8 cellular contexts compared by ENCODE assay signal in the genomic region with DNA sequence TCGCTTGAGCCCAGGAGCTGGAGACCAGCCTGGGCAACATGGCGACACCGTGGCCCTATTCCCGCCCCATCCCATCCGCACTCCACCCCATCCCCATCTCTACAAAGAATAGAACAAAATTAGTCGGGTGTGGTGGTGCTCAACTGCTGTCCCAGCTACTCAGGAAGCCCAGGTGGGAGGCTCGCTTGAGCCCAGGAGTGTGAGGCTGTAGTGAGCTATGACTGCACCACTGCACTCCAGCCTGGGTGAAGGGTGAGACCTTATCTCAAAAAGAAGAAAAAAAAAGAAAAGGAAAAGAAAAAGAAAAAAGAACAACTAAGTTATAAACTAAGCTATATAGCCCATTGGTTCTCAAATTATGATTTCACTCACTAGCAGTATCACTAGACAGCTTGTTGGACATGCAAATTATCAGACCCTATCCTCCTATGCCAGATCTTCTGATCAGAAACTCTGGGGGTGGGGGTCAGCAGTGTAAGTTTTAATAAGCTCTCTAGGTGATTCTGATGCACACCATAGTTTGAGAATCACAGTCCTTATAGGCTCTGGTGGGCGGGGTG. TPM values are rescaled to one million over a fixed set of nuclear protein-coding genes. Genes with fewer than 3 reads are reported as not detected.
A peak's percentile ranks its signal among the peaks of the same experiment; 100 is the strongest.
DNase-seq lines count a peak whose midpoint lies in the region; ATAC-seq, FAIRE-seq and TF ChIP-seq lines count a peak whose summit lies in the region.

No MANE protein-coding gene starts in this region.

- peaks cover 41% of the 10 kb centered on the region for H3K4me1 Mint-ChIP-seq in CD8-positive, alpha-beta T cell (ENCODE audit: low read depth)
- peaks cover 33% of the 10 kb centered on the region for H3K4me1 Mint-ChIP-seq in central memory CD8-positive, alpha-beta T cell

- no peaks in the 10 kb centered on the region for H3K9me3 Mint-ChIP-seq in CD8-positive, alpha-beta T cell
- H3K9me3 Mint-ChIP-seq in central memory CD8-positive, alpha-beta T cell: no peaks in the 10 kb centered on the region

- POLR2A ChIA-PET in CD8-positive, alpha-beta T cell (lab: Charles Lee): interaction anchor here (0.6 to 2.5 kb wide), 6 partner anchors 50 to 1409 kb away, joined by 3 to 12 read pairs (median 4); a partner anchor contains a TSS

- no peak for TF ChIP-seq RAD21 in neural cell (conservative IDR thresholded peaks at IDR 0.05)

- WGBS in HUES64: 76% methylated on average over 8 of the region's 8 CpGs

- no peaks in the 10 kb centered on the region for H3K9me2 ChIP-seq in neural cell (ENCODE audit: insufficient read depth, low read length)

- peak overlapping the region; percentile 92 for H3K4me3 ChIP-seq in CD8-positive, alpha-beta T cell (ENCODE audit: low read depth, low read length)
- H3K4me3 ChIP-seq in HUES64 (ENCODE audit: low read length) (peak overlapping the region; percentile 90), neural cell (ENCODE audit: low read length) (peak overlapping the region; percentile 92)

- TF ChIP-seq CTCF in CD8-positive, alpha-beta T cell (IDR thresholded peaks at IDR 0.05): no peak
- TF ChIP-seq CTCF in neural cell (IDR thresholded peaks at IDR 0.05; ENCODE audit: poor library complexity, severe bottlenecking): no peak
- TF ChIP-seq CTCF in D721Med (IDR thresholded peaks at IDR 0.05; ENCODE audit: insufficient read depth, missing control alignments): no peak

- H3K27me3 ChIP-seq in CD8-positive, alpha-beta T cell (ENCODE audit: insufficient read depth, low read length): no peaks in the 10 kb centered on the region
- H3K27me3 ChIP-seq in HUES64 (ENCODE audit: insufficient read depth, low read length): no peaks in the 10 kb centered on the region
- no peaks in the 10 kb centered on the region for H3K27me3 ChIP-seq in neural cell (ENCODE audit: insufficient read depth, low read depth, low read length)

- no peaks in the 10 kb centered on the region for H3K36me3 ChIP-seq in CD8-positive, alpha-beta T cell (ENCODE audit: insufficient read depth, low read length)
- no peaks in the 10 kb centered on the region for H3K36me3 ChIP-seq in HUES64 (ENCODE audit: insufficient read depth, low read length)
- H3K36me3 ChIP-seq in neural cell (ENCODE audit: insufficient read depth, low read length): no peaks in the 10 kb centered on the region

- no peak overlapping the region for H3K27ac ChIP-seq in CD8-positive, alpha-beta T cell (ENCODE audit: low read depth, low read length)
- H3K27ac ChIP-seq in HUES64 (ENCODE audit: low read depth, low read length): no peak overlapping the region
- no peak overlapping the region for H3K27ac ChIP-seq in neural cell (ENCODE audit: low read length)
- no peak overlapping the region for H3K27ac ChIP-seq in caudate nucleus (ENCODE audit: low read depth, low read length)

- peaks cover 39% of the 10 kb centered on the region for H3K79me2 ChIP-seq in neural cell (replicated peaks; ENCODE audit: insufficient read depth, low read length)

- peak overlapping the region; percentile 99 for H3K4me3 Mint-ChIP-seq in CD8-positive, alpha-beta T cell
- H3K4me3 Mint-ChIP-seq in central memory CD8-positive, alpha-beta T cell: peak overlapping the region; percentile 96

- H3K4me2 ChIP-seq in neural cell (ENCODE audit: low read length): no peak overlapping the region

- peaks cover 14% of the 10 kb centered on the region for H3K36me3 Mint-ChIP-seq in CD8-positive, alpha-beta T cell
- peaks cover 18% of the 10 kb centered on the region for H3K36me3 Mint-ChIP-seq in central memory CD8-positive, alpha-beta T cell (ENCODE audit: insufficient read depth)

- H4K20me1 ChIP-seq in neural cell (ENCODE audit: insufficient read depth): no peaks in the 10 kb centered on the region

- H3K9ac ChIP-seq in HUES64 (ENCODE audit: low read depth, low read length) (no peak overlapping the region), neural cell (ENCODE audit: low read length) (no peak overlapping the region)

- H3K27me3 Mint-ChIP-seq in CD8-positive, alpha-beta T cell (ENCODE audit: low read depth): no peaks in the 10 kb centered on the region
- H3K27me3 Mint-ChIP-seq in central memory CD8-positive, alpha-beta T cell: no peaks in the 10 kb centered on the region

- peak overlapping the region; percentile 3 for H2AFZ ChIP-seq in neural cell (ENCODE audit: low read depth, low read length)

- H3K27ac Mint-ChIP-seq in CD8-positive, alpha-beta T cell: peak overlapping the region; percentile 99
- peak overlapping the region; percentile 99 for H3K27ac Mint-ChIP-seq in central memory CD8-positive, alpha-beta T cell (ENCODE audit: low read depth)

- H3K9me3 ChIP-seq in CD8-positive, alpha-beta T cell (ENCODE audit: low read length): no peaks in the 10 kb centered on the region
- H3K9me3 ChIP-seq in HUES64 (ENCODE audit: insufficient read depth, low read depth, low read length) (no peaks in the 10 kb centered on the region), neural cell (ENCODE audit: low read length) (no peaks in the 10 kb centered on the region)

- ATAC-seq in CD8-positive, alpha-beta T cell: peak; percentile 13
- no peak for ATAC-seq in central memory CD8-positive, alpha-beta T cell (replicated peaks; ENCODE audit: extremely low read depth, poor library complexity, severe bottlenecking)
- ATAC-seq in HG03108 (IDR thresholded peaks at IDR 0.05; ENCODE audit: unreplicated experiment): no peak

- H3K4me1 ChIP-seq in CD8-positive, alpha-beta T cell (ENCODE audit: insufficient read depth, low read length): peaks cover 40% of the 10 kb centered on the region
- H3K4me1 ChIP-seq in HUES64 (ENCODE audit: insufficient read depth, low read length): peaks cover 9% of the 10 kb centered on the region; the same call in 1 of the 2 replicates

- no peak for FAIRE-seq in D721Med (lab: Jason Lieb, UNC)

- intact Hi-C loops in CD8-positive, alpha-beta T cell (cut with DNase I, micrococcal nuclease): loop anchor here (1.0 to 10.0 kb wide), 12 partner anchors 59 to 1592 kb away; a partner anchor contains a TSS

- CTCF ChIA-PET in CD8-positive, alpha-beta T cell (lab: Charles Lee): interaction anchor here (3.5 kb wide), 1 partner anchor 50 kb away, joined by 19 read pairs; no protein-coding TSS in a partner anchor

- no peak for TF ChIP-seq EP300 in neural cell (conservative IDR thresholded peaks at IDR 0.05; ENCODE audit: poor library complexity, severe bottlenecking)

- H3F3A ChIP-seq in neural cell (ENCODE audit: insufficient read depth, low read length, poor library complexity, severe bottlenecking): no peaks in the 10 kb centered on the region

- DNase-seq in CD8-positive, alpha-beta T cell: no peak
- DNase-seq in central memory CD8-positive, alpha-beta T cell (ENCODE audit: low spot score in 2 of 2): no peak
- no peak for DNase-seq in D721Med (ENCODE audit: insufficient read length, low spot score)
- DNase-seq in caudate nucleus (lab: John Stamatoyannopoulos, UW): no peak
- no peak for DNase-seq in NCI-H128 (lab: John Stamatoyannopoulos, UW; ENCODE audit: unreplicated experiment)

TF ChIP-seq in neural cell, 6 proteins besides CTCF, POLR2A, EP300 and RAD21:
- no peak for TF ChIP-seq POLR2AphosphoS5 (IDR thresholded peaks at IDR 0.05)
- TF ChIP-seq TAF1 (IDR thresholded peaks at IDR 0.05; ENCODE audit: low read depth): no peak
- TF ChIP-seq EZH2 (IDR thresholded peaks at IDR 0.05; ENCODE audit: borderline replicate concordance, insufficient read depth, low read length, poor library complexity, severe bottlenecking): no peak
- TF ChIP-seq MXI1 (conservative IDR thresholded peaks at IDR 0.05; ENCODE audit: poor library complexity, severe bottlenecking): no peak
- TF ChIP-seq, protein P1, sequence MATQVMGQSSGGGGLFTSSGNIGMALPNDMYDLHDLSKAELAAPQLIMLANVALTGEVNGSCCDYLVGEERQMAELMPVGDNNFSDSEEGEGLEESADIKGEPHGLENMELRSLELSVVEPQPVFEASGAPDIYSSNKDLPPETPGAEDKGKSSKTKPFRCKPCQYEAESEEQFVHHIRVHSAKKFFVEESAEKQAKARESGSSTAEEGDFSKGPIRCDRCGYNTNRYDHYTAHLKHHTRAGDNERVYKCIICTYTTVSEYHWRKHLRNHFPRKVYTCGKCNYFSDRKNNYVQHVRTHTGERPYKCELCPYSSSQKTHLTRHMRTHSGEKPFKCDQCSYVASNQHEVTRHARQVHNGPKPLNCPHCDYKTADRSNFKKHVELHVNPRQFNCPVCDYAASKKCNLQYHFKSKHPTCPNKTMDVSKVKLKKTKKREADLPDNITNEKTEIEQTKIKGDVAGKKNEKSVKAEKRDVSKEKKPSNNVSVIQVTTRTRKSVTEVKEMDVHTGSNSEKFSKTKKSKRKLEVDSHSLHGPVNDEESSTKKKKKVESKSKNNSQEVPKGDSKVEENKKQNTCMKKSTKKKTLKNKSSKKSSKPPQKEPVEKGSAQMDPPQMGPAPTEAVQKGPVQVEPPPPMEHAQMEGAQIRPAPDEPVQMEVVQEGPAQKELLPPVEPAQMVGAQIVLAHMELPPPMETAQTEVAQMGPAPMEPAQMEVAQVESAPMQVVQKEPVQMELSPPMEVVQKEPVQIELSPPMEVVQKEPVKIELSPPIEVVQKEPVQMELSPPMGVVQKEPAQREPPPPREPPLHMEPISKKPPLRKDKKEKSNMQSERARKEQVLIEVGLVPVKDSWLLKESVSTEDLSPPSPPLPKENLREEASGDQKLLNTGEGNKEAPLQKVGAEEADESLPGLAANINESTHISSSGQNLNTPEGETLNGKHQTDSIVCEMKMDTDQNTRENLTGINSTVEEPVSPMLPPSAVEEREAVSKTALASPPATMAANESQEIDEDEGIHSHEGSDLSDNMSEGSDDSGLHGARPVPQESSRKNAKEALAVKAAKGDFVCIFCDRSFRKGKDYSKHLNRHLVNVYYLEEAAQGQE (IDR thresholded peaks at IDR 0.05; ENCODE audit: borderline replicate concordance): no peak
- TF ChIP-seq SMC3 (conservative IDR thresholded peaks at IDR 0.05; ENCODE audit: poor library complexity): no peak

RNA-seq across cellular contexts. Expression of a gene that starts 0.5 kb away (rescaled TPM):
- total RNA-seq in CD8-positive, alpha-beta T cell: 10 to 100 TPM; 50.4 to 55.2 TPM
- 18.7 TPM for polyA plus RNA-seq in HUES64 (2013, experiment 1 of 2)
- 21.0 TPM for polyA plus RNA-seq in HUES64 (2013, experiment 2 of 2)
- 33.4 and 39.5 TPM in 2 replicates for polyA plus RNA-seq in neural cell
- 85.7 and 93.2 TPM in 2 replicates for polyA minus RNA-seq in neural cell

RNA-seq across cellular contexts. Expression of a gene that starts 59.4 kb away (rescaled TPM):
- total RNA-seq in CD8-positive, alpha-beta T cell: 10 to 100 TPM; 16.1 to 17.8 TPM
- 246 TPM for polyA plus RNA-seq in HUES64 (2013, experiment 1 of 2)
- polyA plus RNA-seq in HUES64 (2013, experiment 2 of 2): 252 TPM
- polyA plus RNA-seq in neural cell: 37.1 and 47.8 TPM in 2 replicates
- polyA minus RNA-seq in neural cell: 40.5 and 43.8 TPM in 2 replicates
